ENCODE assay signal across 13 cellular contexts in the genomic region with DNA sequence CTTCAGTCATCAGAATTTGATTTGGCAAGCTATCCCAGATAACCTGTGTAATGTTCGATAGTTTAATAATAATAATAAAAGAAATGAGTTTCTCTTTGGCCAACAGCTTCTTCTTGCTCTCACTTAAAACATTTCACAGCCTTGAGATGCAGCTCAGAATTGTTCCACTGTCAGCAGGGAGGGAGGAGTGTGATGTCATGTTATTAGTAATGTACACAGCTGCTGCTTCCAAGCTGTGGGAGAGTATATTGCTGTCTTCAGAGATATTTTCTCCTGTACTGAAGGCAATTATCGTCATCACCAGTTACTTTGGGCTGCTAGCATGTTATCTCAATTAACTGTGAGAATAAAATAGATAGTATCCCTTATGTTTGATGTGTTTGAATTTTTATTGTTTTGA.
DNase-seq lines count a peak whose midpoint lies in the region; ATAC-seq and TF ChIP-seq lines count a peak whose summit lies in the region.
"Had no signal": no experiment of that assay in that cellular context is flagged by ENCODE, and none has a peak within 500 bp of the region (broad histone marks: within the 10 kb centered on the region; RNA-seq: fewer than 3 reads in every experiment).

No MANE protein-coding gene starts in this region.

- peaks cover 4 to 5% of the 10 kb centered on the region in 2 donors for H3K4me1 Mint-ChIP-seq in natural killer cell treated with Interleukin-12 subunit alpha and Interleukin-12 subunit beta and Interleukin-15 and Interleukin-18, amount 100 ng/mL, for 72 hours (ENCODE audit: low read depth in 2 of 2)

- H3K27me3 Mint-ChIP-seq in natural killer cell treated with Interleukin-12 subunit alpha and Interleukin-12 subunit beta and Interleukin-15 and Interleukin-18, amount 100 ng/mL, for 72 hours, result peaks cover 23 to 54% of the 10 kb centered on the region in 2 donors

- H3K36me3 Mint-ChIP-seq in natural killer cell treated with Interleukin-12 subunit alpha and Interleukin-12 subunit beta and Interleukin-15 and Interleukin-18, amount 100 ng/mL, for 72 hours, result no peaks in the 10 kb centered on the region
- H3K36me3 Mint-ChIP-seq: CD8-positive, alpha-beta memory T cell had no signal

- no peaks in the 10 kb centered on the region for H3K9me3 Mint-ChIP-seq in natural killer cell treated with Interleukin-12 subunit alpha and Interleukin-12 subunit beta and Interleukin-15 and Interleukin-18, amount 100 ng/mL, for 72 hours
- H3K9me3 Mint-ChIP-seq: CD8-positive, alpha-beta memory T cell had no signal

- no peak overlapping the region for H3K4me3 Mint-ChIP-seq in natural killer cell treated with Interleukin-12 subunit alpha and Interleukin-12 subunit beta and Interleukin-15 and Interleukin-18, amount 100 ng/mL, for 72 hours
- H3K4me3 Mint-ChIP-seq: CD8-positive, alpha-beta memory T cell had no signal

- DNase-seq in ELR (ENCODE audit: low read depth) (peak; percentile 46), RKO (ENCODE audit: low spot score) (peak; percentile 18), fibroblast of peridontal ligament (ENCODE audit: extremely low read depth) (peak; percentile 67), omental fat pad (ENCODE audit: low spot score) (no peak), retina (no peak), NCI-H524 treated with DMSO at 0.1 percent for 48 hours (lab: John Stamatoyannopoulos, UW) (no peak), Kasumi-1 (lab: John Stamatoyannopoulos, UW) (no peak)
- DNase-seq in natural killer cell treated with Interleukin-12 subunit alpha and Interleukin-12 subunit beta and Interleukin-15 and Interleukin-18, amount 100 ng/mL, for 72 hours (ENCODE audit: low spot score), result no peak
- DNase-seq: activated naive CD4-positive, alpha-beta T cell; CD8-positive, alpha-beta memory T cell; left cardiac atrium; NCI-H1436; SIG-M5 had no signal

- peak; percentile 72 for ATAC-seq in omental fat pad (ENCODE audit: low FRiP score)
- ATAC-seq in natural killer cell treated with Interleukin-12 subunit alpha and Interleukin-12 subunit beta and Interleukin-15 and Interleukin-18, amount 100 ng/mL, for 72 hours, result no peak

- no peak for TF ChIP-seq CTCF in omental fat pad (IDR thresholded peaks at IDR 0.05)

- H3K27ac Mint-ChIP-seq in natural killer cell treated with Interleukin-12 subunit alpha and Interleukin-12 subunit beta and Interleukin-15 and Interleukin-18, amount 100 ng/mL, for 72 hours, result no peak overlapping the region
- H3K27ac Mint-ChIP-seq: CD8-positive, alpha-beta memory T cell had no signal

Comparison
In these comparisons a context has a peak if more than half of its experiments do, and no peak if none do; other contexts are left out.
1. DNase-seq: peak in ELR (single experiment), RKO (single experiment) and fibroblast of peridontal ligament (single experiment); none in omental fat pad (single experiment), retina (single experiment), natural killer cell treated with Interleukin-12 subunit alpha and Interleukin-12 subunit beta and Interleukin-15 and Interleukin-18, amount 100 ng/mL, for 72 hours (single experiment), NCI-H524 treated with DMSO at 0.1 percent for 48 hours (single experiment) and Kasumi-1 (0 of 2).